ENCODE assay signal across 19 cellular contexts in the genomic region with DNA sequence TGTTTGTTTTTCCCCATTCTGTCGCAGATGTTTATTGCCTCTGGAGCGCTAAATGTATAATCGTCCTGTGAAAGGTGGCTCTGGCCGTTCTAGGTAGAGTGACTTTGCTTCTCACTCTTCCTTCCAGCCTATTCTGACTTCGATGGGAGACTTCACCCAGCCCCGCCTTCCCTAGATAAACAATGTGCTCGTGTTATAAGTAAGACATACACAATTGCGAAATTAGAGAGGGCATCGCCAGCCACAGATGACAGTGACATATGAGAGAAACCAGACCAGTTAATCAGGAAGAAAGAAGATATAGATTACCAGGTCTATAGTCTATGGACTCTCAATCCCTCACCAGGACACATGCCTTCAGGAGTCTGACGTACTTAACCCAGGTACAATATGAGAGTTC.
DNase-seq lines count a peak whose midpoint lies in the region; ATAC-seq and TF ChIP-seq lines count a peak whose summit lies in the region.
"Had no signal": no experiment of that assay in that cellular context is flagged by ENCODE, and none has a peak within 500 bp of the region (broad histone marks: within the 10 kb centered on the region; RNA-seq: fewer than 3 reads in every experiment).

No MANE protein-coding gene starts in this region.

- no peak overlapping the region for H3K4me2 ChIP-seq in hepatocyte

- H3K4me1 Mint-ChIP-seq in activated CD8-positive, alpha-beta memory T cell treated with anti-CD3 and anti-CD28 coated beads, Interleukin-2, amount 10 ng/mL, durations not matched to agents 7 days and 5 days = no peaks in the 10 kb centered on the region

- H4K20me1 ChIP-seq in hepatocyte (ENCODE audit: insufficient read depth, poor library complexity, severe bottlenecking) = no peaks in the 10 kb centered on the region

- H3K4me3 ChIP-seq in BE2C (ENCODE audit: low read depth, low read length) = no peak overlapping the region
- no peak overlapping the region for H3K4me3 ChIP-seq in hepatocyte
- H3K4me3 ChIP-seq: GM12878, Peyer's patch had no signal

- H3K9me3 ChIP-seq in BE2C (no peaks in the 10 kb centered on the region), hepatocyte (ENCODE audit: low read depth) (no peaks in the 10 kb centered on the region)
- H3K9me3 ChIP-seq: Peyer's patch had no signal

- DNase-seq in BE2C (peak; percentile 61), H4 (ENCODE audit: low spot score) (peak; percentile 60), NCI-H69 (lab: John Stamatoyannopoulos, UW) (peak; percentile 11), hepatocyte (ENCODE audit: low spot score) (peak; percentile 11), NCI-H2029 (lab: John Stamatoyannopoulos, UW) (no peak)
- DNase-seq in activated CD8-positive, alpha-beta memory T cell treated with anti-CD3 and anti-CD28 coated beads, Interleukin-2, amount 10 ng/mL, durations not matched to agents 7 days and 5 days = no peak
- DNase-seq in stimulated activated CD4-positive, alpha-beta T cell treated with anti-CD3 and anti-CD28 coated beads, Interleukin-4, amount 100 ng/mL, for 1 hour = no peak
- DNase-seq: C1 segment of cervical spinal cord, COR-L47, DMS53, HCEC 1CT, IMR-90, Kasumi-1, NCI-H1694, NCI-H774, Peyer's patch, SHP77 treated with DMSO at 0.1 percent for 48 hours, T-helper 9 cell had no signal

- no peak for ATAC-seq in activated CD8-positive, alpha-beta memory T cell treated with anti-CD3 and anti-CD28 coated beads, Interleukin-2, amount 10 ng/mL, durations not matched to agents 7 days and 5 days
- ATAC-seq: GM12878 had no signal

- no peaks in the 10 kb centered on the region for H3K9me2 ChIP-seq in hepatocyte (replicated peaks; ENCODE audit: insufficient read depth)

- H3K79me2 ChIP-seq in hepatocyte = no peaks in the 10 kb centered on the region

- no peaks in the 10 kb centered on the region for H3K27me3 Mint-ChIP-seq in activated CD8-positive, alpha-beta memory T cell treated with anti-CD3 and anti-CD28 coated beads, Interleukin-2, amount 10 ng/mL, durations not matched to agents 7 days and 5 days

- CTCF ChIA-PET in activated CD8-positive, alpha-beta memory T cell treated with anti-CD3 and anti-CD28 coated beads, Interleukin-2, amount 10 ng/mL, durations not matched to agents 7 days and 5 days (lab: Charles Lee) = no interaction called here

- WGBS in hepatocyte (ENCODE audit: low lambda C conversion rate, missing lambda C conversion rate) = 64% methylated on average over 10 of the region's 10 CpGs

- H3K36me3 ChIP-seq in BE2C (no peaks in the 10 kb centered on the region), hepatocyte (replicated peaks; ENCODE audit: insufficient read depth, low read depth) (no peaks in the 10 kb centered on the region)
- H3K36me3 ChIP-seq: Peyer's patch had no signal

- no peak overlapping the region for H3K27ac ChIP-seq in hepatocyte
- H3K27ac ChIP-seq: Peyer's patch had no signal

- H3K27me3 ChIP-seq in BE2C = no peaks in the 10 kb centered on the region
- H3K27me3 ChIP-seq in hepatocyte = no peaks in the 10 kb centered on the region
- H3K27me3 ChIP-seq: Peyer's patch had no signal

- H3K9me3 Mint-ChIP-seq in activated CD8-positive, alpha-beta memory T cell treated with anti-CD3 and anti-CD28 coated beads, Interleukin-2, amount 10 ng/mL, durations not matched to agents 7 days and 5 days (ENCODE audit: low read depth) = peaks cover 12% of the 10 kb centered on the region

- H2AFZ ChIP-seq in hepatocyte = no peak overlapping the region

- no peaks in the 10 kb centered on the region for H3K36me3 Mint-ChIP-seq in activated CD8-positive, alpha-beta memory T cell treated with anti-CD3 and anti-CD28 coated beads, Interleukin-2, amount 10 ng/mL, durations not matched to agents 7 days and 5 days

- H3K4me3 Mint-ChIP-seq in activated CD8-positive, alpha-beta memory T cell treated with anti-CD3 and anti-CD28 coated beads, Interleukin-2, amount 10 ng/mL, durations not matched to agents 7 days and 5 days = no peak overlapping the region

- H3K4me1 ChIP-seq in BE2C (peaks cover 4% of the 10 kb centered on the region; the same call in 1 of the 2 replicates), hepatocyte (ENCODE audit: insufficient read depth) (no peaks in the 10 kb centered on the region)
- H3K4me1 ChIP-seq: Peyer's patch had no signal

- TF ChIP-seq CTCF in BE2C (IDR thresholded peaks at IDR 0.05; ENCODE audit: low read depth, low read length) (no peak), hepatocyte (IDR thresholded peaks at IDR 0.05; ENCODE audit: poor library complexity) (no peak)

- H3K27ac Mint-ChIP-seq in activated CD8-positive, alpha-beta memory T cell treated with anti-CD3 and anti-CD28 coated beads, Interleukin-2, amount 10 ng/mL, durations not matched to agents 7 days and 5 days = no peak overlapping the region

Comparison
In these comparisons a context has a peak if more than half of its experiments do, and no peak if none do; other contexts are left out.
1. DNase-seq: peak in BE2C (single experiment), H4 (single experiment), NCI-H69 (single experiment) and hepatocyte (single experiment); none in activated CD8-positive, alpha-beta memory T cell treated with anti-CD3 and anti-CD28 coated beads, Interleukin-2, amount 10 ng/mL, durations not matched to agents 7 days and 5 days (single experiment), NCI-H2029 (single experiment) and stimulated activated CD4-positive, alpha-beta T cell treated with anti-CD3 and anti-CD28 coated beads, Interleukin-4, amount 100 ng/mL, for 1 hour (single experiment).